ENCODE assay signal across 1 cellular context in genomic region chrX:47204970-47205369, GRCh38.
TF ChIP-seq lines count a peak whose summit lies in the region.

No MANE protein-coding gene starts in this region.

TF ChIP-seq in K562, 482 proteins besides CTCF, POLR2A, EP300 and RAD21:
- TF ChIP-seq POLR2G (IDR thresholded peaks at IDR 0.05; ENCODE audit: low read depth, low read length), result no peak
- no peak for TF ChIP-seq ZNF77 (CRISPR knock-in tag; IDR thresholded peaks at IDR 0.05)
- no peak for TF ChIP-seq ZNF431 (CRISPR knock-in tag; IDR thresholded peaks at IDR 0.05)
- TF ChIP-seq ZNF408 (CRISPR knock-in tag; IDR thresholded peaks at IDR 0.05; ENCODE audit: low read depth), result no peak
- no peak for TF ChIP-seq ZBTB40 (IDR thresholded peaks at IDR 0.05)
- TF ChIP-seq ZBTB40 (CRISPR knock-in tag; IDR thresholded peaks at IDR 0.05), result no peak
- TF ChIP-seq ATF4 (CRISPR knock-in tag; IDR thresholded peaks at IDR 0.05), result no peak
- TF ChIP-seq ZNF699 (CRISPR knock-in tag; IDR thresholded peaks at IDR 0.05; ENCODE audit: insufficient replicate concordance), result no peak
- TF ChIP-seq ELF1 (tag; IDR thresholded peaks at IDR 0.05), result no peak
